In the genomic region with DNA sequence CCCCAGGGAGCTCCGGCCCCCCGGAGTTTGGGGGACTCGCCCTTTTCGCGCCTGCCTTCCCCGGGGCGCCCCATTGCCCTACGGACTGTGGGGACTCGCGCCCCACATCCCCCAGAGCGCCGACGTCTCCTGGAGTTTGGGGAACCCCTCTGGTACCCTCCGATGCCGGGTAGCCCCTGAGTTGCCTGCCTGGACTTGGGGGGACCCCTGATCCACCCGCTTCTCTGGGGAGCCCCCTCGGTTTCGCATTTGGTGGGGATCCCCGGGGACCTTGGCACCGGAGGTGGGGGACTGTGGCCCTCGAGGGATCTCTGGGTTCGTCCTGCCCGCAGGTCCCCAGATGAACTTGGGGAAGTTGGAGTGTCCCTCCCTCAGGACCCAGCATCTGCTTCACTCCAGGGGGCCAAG, we compare ENCODE assay signal across 10 cellular contexts. TPM values are rescaled to one million over a fixed set of nuclear protein-coding genes. Genes with fewer than 3 reads are reported as not detected.
DNase-seq lines count a peak whose midpoint lies in the region; ATAC-seq and TF ChIP-seq lines count a peak whose summit lies in the region.
"Had no signal": no experiment of that assay in that cellular context is flagged by ENCODE, and none has a peak within 500 bp of the region (broad histone marks: within the 10 kb centered on the region; RNA-seq: fewer than 3 reads in every experiment).

No MANE protein-coding gene starts in this region.

- no peak for ATAC-seq in right lobe of liver
- no peak for ATAC-seq in stimulated activated naive CD8-positive, alpha-beta T cell treated with anti-CD3 and anti-CD28 coated beads, Interleukin-15, amount 100 ng/mL, for 72 hours
- ATAC-seq in HG03025 (IDR thresholded peaks at IDR 0.05; ENCODE audit: low FRiP score, unreplicated experiment), result no peak

- no peak overlapping the region for H3K27ac Mint-ChIP-seq in activated naive CD4-positive, alpha-beta T cell treated with anti-CD3 and anti-CD28 coated beads, Interleukin-2, amount 50 U/mL, for 24 hours
- H3K27ac Mint-ChIP-seq in activated naive CD8-positive, alpha-beta T cell treated with anti-CD3 and anti-CD28 coated beads for 36 hours, result no peak overlapping the region
- no peak overlapping the region for H3K27ac Mint-ChIP-seq in stimulated activated naive CD8-positive, alpha-beta T cell treated with anti-CD3 and anti-CD28 coated beads, Interleukin-15, amount 100 ng/mL, for 72 hours
- no peak overlapping the region for H3K27ac Mint-ChIP-seq in T-helper 2 cell treated with Interferon-gamma antibody and Interleukin-4, amounts not matched to agents 5 μg/mL and 100 μg/mL, for 36 hours

- no peak for DNase-seq in activated naive CD4-positive, alpha-beta T cell treated with Interleukin-2 at 50 U/mL for 16 hours
- DNase-seq in activated naive CD8-positive, alpha-beta T cell treated with anti-CD3 and anti-CD28 coated beads for 36 hours, result no peak
- DNase-seq in right lobe of liver, result no peak
- DNase-seq in stimulated activated naive CD8-positive, alpha-beta T cell treated with anti-CD3 and anti-CD28 coated beads, Interleukin-15, amount 100 ng/mL, for 72 hours, result no peak
- no peak for DNase-seq in T-helper 2 cell treated with Interferon-gamma antibody and Interleukin-4, amounts not matched to agents 5 μg/mL and 100 μg/mL, for 36 hours (ENCODE audit: low spot score)
- DNase-seq in substantia nigra (lab: John Stamatoyannopoulos, UW), result no peak
- DNase-seq: EL, NCI-H1930 had no signal

- H3K27ac ChIP-seq in right lobe of liver (no peak overlapping the region), substantia nigra (ENCODE audit: low read depth, low read length, poor library complexity, severe bottlenecking) (no peak overlapping the region)

- no peaks in the 10 kb centered on the region for H3K9me3 Mint-ChIP-seq in activated naive CD4-positive, alpha-beta T cell treated with anti-CD3 and anti-CD28 coated beads, Interleukin-2, amount 50 U/mL, for 24 hours
- H3K9me3 Mint-ChIP-seq in activated naive CD8-positive, alpha-beta T cell treated with anti-CD3 and anti-CD28 coated beads for 36 hours, result no peaks in the 10 kb centered on the region
- H3K9me3 Mint-ChIP-seq in stimulated activated naive CD8-positive, alpha-beta T cell treated with anti-CD3 and anti-CD28 coated beads, Interleukin-15, amount 100 ng/mL, for 72 hours, result no peaks in the 10 kb centered on the region
- no peaks in the 10 kb centered on the region for H3K9me3 Mint-ChIP-seq in T-helper 2 cell treated with Interferon-gamma antibody and Interleukin-4, amounts not matched to agents 5 μg/mL and 100 μg/mL, for 36 hours

- intact Hi-C loops in right lobe of liver (cut with DNase I), result loop anchor here in 1 of 2 donors (10.0 kb wide), 2 partner anchors 108 to 218 kb away; no protein-coding TSS in a partner anchor

- H3K27me3 Mint-ChIP-seq in activated naive CD4-positive, alpha-beta T cell treated with anti-CD3 and anti-CD28 coated beads, Interleukin-2, amount 50 U/mL, for 24 hours, result peaks cover 18% of the 10 kb centered on the region
- H3K27me3 Mint-ChIP-seq in activated naive CD8-positive, alpha-beta T cell treated with anti-CD3 and anti-CD28 coated beads for 36 hours, result peaks cover 42% of the 10 kb centered on the region
- peaks cover 70% of the 10 kb centered on the region for H3K27me3 Mint-ChIP-seq in stimulated activated naive CD8-positive, alpha-beta T cell treated with anti-CD3 and anti-CD28 coated beads, Interleukin-15, amount 100 ng/mL, for 72 hours
- H3K27me3 Mint-ChIP-seq in T-helper 2 cell treated with Interferon-gamma antibody and Interleukin-4, amounts not matched to agents 5 μg/mL and 100 μg/mL, for 36 hours (ENCODE audit: low read depth), result peaks cover 23% of the 10 kb centered on the region

- H3K36me3 ChIP-seq in right lobe of liver, result no peaks in the 10 kb centered on the region

- 36% methylated on average over 5 of the region's 23 CpGs for WGBS in right lobe of liver (ENCODE audit: insufficient coverage, low coverage, low lambda C conversion rate, missing lambda C conversion rate)

- H3K4me3 ChIP-seq in right lobe of liver, result peak overlapping the region; percentile 23 to 46 (median 43)

- no peaks in the 10 kb centered on the region for H3K36me3 Mint-ChIP-seq in activated naive CD4-positive, alpha-beta T cell treated with anti-CD3 and anti-CD28 coated beads, Interleukin-2, amount 50 U/mL, for 24 hours
- H3K36me3 Mint-ChIP-seq in activated naive CD8-positive, alpha-beta T cell treated with anti-CD3 and anti-CD28 coated beads for 36 hours, result peaks cover 4% of the 10 kb centered on the region
- no peaks in the 10 kb centered on the region for H3K36me3 Mint-ChIP-seq in T-helper 2 cell treated with Interferon-gamma antibody and Interleukin-4, amounts not matched to agents 5 μg/mL and 100 μg/mL, for 36 hours (ENCODE audit: low read depth)

- peaks cover 0 to 34% (median 13%) of the 10 kb centered on the region in 4 donors for H3K4me1 ChIP-seq in right lobe of liver

- H3K9me3 ChIP-seq in right lobe of liver, result no peaks in the 10 kb centered on the region

- H3K4me3 Mint-ChIP-seq in activated naive CD4-positive, alpha-beta T cell treated with anti-CD3 and anti-CD28 coated beads, Interleukin-2, amount 50 U/mL, for 24 hours, result peak overlapping the region; percentile 42
- peak overlapping the region; percentile 47 for H3K4me3 Mint-ChIP-seq in activated naive CD8-positive, alpha-beta T cell treated with anti-CD3 and anti-CD28 coated beads for 36 hours
- H3K4me3 Mint-ChIP-seq in stimulated activated naive CD8-positive, alpha-beta T cell treated with anti-CD3 and anti-CD28 coated beads, Interleukin-15, amount 100 ng/mL, for 72 hours, result peak overlapping the region; percentile 63 to 77
- H3K4me3 Mint-ChIP-seq in T-helper 2 cell treated with Interferon-gamma antibody and Interleukin-4, amounts not matched to agents 5 μg/mL and 100 μg/mL, for 36 hours, result no peak overlapping the region

- TF ChIP-seq POLR2A in right lobe of liver (IDR thresholded peaks at IDR 0.05), result no peak

- no peak for TF ChIP-seq CTCF in right lobe of liver (IDR thresholded peaks at IDR 0.05)

- H3K27me3 ChIP-seq in right lobe of liver, result no peaks in the 10 kb centered on the region

- peaks cover 10% of the 10 kb centered on the region for H3K4me1 Mint-ChIP-seq in activated naive CD4-positive, alpha-beta T cell treated with anti-CD3 and anti-CD28 coated beads, Interleukin-2, amount 50 U/mL, for 24 hours
- peaks cover 3% of the 10 kb centered on the region for H3K4me1 Mint-ChIP-seq in activated naive CD8-positive, alpha-beta T cell treated with anti-CD3 and anti-CD28 coated beads for 36 hours
- peaks cover 14% of the 10 kb centered on the region for H3K4me1 Mint-ChIP-seq in stimulated activated naive CD8-positive, alpha-beta T cell treated with anti-CD3 and anti-CD28 coated beads, Interleukin-15, amount 100 ng/mL, for 72 hours
- peaks cover 2% of the 10 kb centered on the region for H3K4me1 Mint-ChIP-seq in T-helper 2 cell treated with Interferon-gamma antibody and Interleukin-4, amounts not matched to agents 5 μg/mL and 100 μg/mL, for 36 hours (ENCODE audit: low read depth)

RNA-seq across cellular contexts. Expression of gene EFNA2, which starts 0.8 kb away (rescaled TPM):
- not detected for total RNA-seq in activated naive CD8-positive, alpha-beta T cell treated with anti-CD3 and anti-CD28 coated beads for 36 hours
- 10 to 100 TPM in 1 of 6 experiments, 1 to 10 TPM in 5; 4.2 to 10.3 (median 5.6) TPM for total RNA-seq in right lobe of liver

RNA-seq across cellular contexts. Expression of gene FAM174C, which starts 11.1 kb away (rescaled TPM):
- 100 to 1,000 TPM in 1 of 2 experiments, 10 to 100 TPM in 1; 99.8 to 101 TPM for total RNA-seq in activated naive CD8-positive, alpha-beta T cell treated with anti-CD3 and anti-CD28 coated beads for 36 hours
- 100 to 1,000 TPM in 1 of 6 experiments, 10 to 100 TPM in 5; 34.0 to 103 (median 43.8) TPM for total RNA-seq in right lobe of liver

RNA-seq across cellular contexts. Expression of gene CIRBP, which starts 17.3 kb away (rescaled TPM):
- total RNA-seq in activated naive CD8-positive, alpha-beta T cell treated with anti-CD3 and anti-CD28 coated beads for 36 hours, result 100 to 1,000 TPM; 208 to 216 TPM
- 100 to 1,000 TPM in 2 of 6 experiments, 10 to 100 TPM in 4; 69.2 to 111 (median 89.5) TPM for total RNA-seq in right lobe of liver

RNA-seq across cellular contexts. Expression of gene MIDN, which starts 38.1 kb away (rescaled TPM):
- total RNA-seq in activated naive CD8-positive, alpha-beta T cell treated with anti-CD3 and anti-CD28 coated beads for 36 hours, result 10 to 100 TPM; 29.3 to 29.6 TPM
- total RNA-seq in right lobe of liver, result 10 to 100 TPM; 22.3 to 55.1 (median 29.3) TPM

RNA-seq across cellular contexts. Expression of gene ATP5F1D, which starts 44.9 kb away (rescaled TPM):
- 100 to 1,000 TPM; 175 to 177 TPM for total RNA-seq in activated naive CD8-positive, alpha-beta T cell treated with anti-CD3 and anti-CD28 coated beads for 36 hours
- total RNA-seq in right lobe of liver, result 100 to 1,000 TPM in 5 of 6 experiments, 10 to 100 TPM in 1; 98.1 to 240 (median 137) TPM

Comparison
In these comparisons a context has a peak if more than half of its experiments do, and no peak if none do; other contexts are left out.
1. RNA of gene EFNA2, which starts 0.8 kb away (total RNA-seq): 4.2 to 10.3 TPM in right lobe of liver; not detected in activated naive CD8-positive, alpha-beta T cell treated with anti-CD3 and anti-CD28 coated beads for 36 hours; every median in the first group is over 4 times any median in the second.